In genomic region chr2:100427627-100428258, GRCh38 we compare ENCODE assay signal across 2 cellular contexts.
TF ChIP-seq lines count a peak whose summit lies in the region.

No MANE protein-coding gene starts in this region.

TF ChIP-seq in endothelial cell of umbilical vein, 7 proteins besides CTCF, POLR2A, EP300 and RAD21 (continued from another document):
- TF ChIP-seq MAX (IDR thresholded peaks at IDR 0.05; ENCODE audit: insufficient read depth, insufficient read length) (no peak), EZH2 (IDR thresholded peaks at IDR 0.05; ENCODE audit: borderline replicate concordance, low read depth, low read length, severe bottlenecking) (no peak)
TF ChIP-seq in endothelial cell of umbilical vein: peak in this region for 0.

TF ChIP-seq in neural cell, 6 proteins besides CTCF, POLR2A, EP300 and RAD21 (continued from another document):
- no peak for TF ChIP-seq REST (IDR thresholded peaks at IDR 0.05; ENCODE audit: borderline replicate concordance)
- no peak for TF ChIP-seq MXI1 (conservative IDR thresholded peaks at IDR 0.05; ENCODE audit: poor library complexity, severe bottlenecking)
- TF ChIP-seq POLR2AphosphoS5 (IDR thresholded peaks at IDR 0.05): no peak
- TF ChIP-seq EZH2 (IDR thresholded peaks at IDR 0.05; ENCODE audit: borderline replicate concordance, insufficient read depth, low read length, poor library complexity, severe bottlenecking): no peak
